In the genomic region with DNA sequence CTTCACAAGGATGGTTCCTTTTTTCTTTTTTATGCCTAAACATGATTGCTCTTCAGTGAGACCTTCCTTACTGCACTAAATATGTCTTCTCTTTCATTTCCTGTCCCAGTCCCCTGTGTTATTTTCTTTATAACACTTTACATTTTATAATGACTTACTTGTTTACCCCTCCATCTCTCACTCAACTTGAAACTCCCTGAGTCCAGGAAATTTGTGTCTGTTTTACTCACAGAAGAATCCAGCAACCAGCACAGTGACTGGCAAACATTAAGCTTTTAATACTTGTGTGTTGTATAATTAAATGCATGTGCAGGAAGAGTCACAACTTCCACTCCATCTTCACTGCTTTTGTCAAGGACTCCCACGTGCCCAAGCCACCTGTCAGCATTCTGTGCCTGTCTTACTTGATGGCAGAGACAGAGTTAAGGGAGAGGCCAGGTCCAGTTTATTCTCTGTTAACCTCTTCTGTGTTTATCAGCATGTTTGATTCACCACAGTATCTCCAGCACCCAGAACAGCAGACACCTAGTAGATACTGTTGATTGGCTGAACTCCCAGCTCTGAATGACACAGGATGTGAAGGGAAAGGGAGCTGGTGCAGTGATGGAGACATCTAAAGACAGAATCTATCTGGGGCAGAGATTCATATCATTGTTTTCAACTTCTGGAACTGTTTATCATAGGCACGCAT, we compare ENCODE assay signal across 26 cellular contexts. TPM values are rescaled to one million over a fixed set of nuclear protein-coding genes. Genes with fewer than 3 reads are reported as not detected.
A peak's percentile ranks its signal among the peaks of the same experiment; 100 is the strongest.
DNase-seq lines count a peak whose midpoint lies in the region; ATAC-seq, FAIRE-seq and TF ChIP-seq lines count a peak whose summit lies in the region.
"Had no signal": no experiment of that assay in that cellular context is flagged by ENCODE, and none has a peak within 500 bp of the region (broad histone marks: within the 10 kb centered on the region; RNA-seq: fewer than 3 reads in every experiment).

No MANE protein-coding gene starts in this region.

- no peaks in the 10 kb centered on the region for H3K27me3 ChIP-seq in CD4-positive, alpha-beta memory T cell (ENCODE audit: insufficient read depth, low read length)
- H3K27me3 ChIP-seq in pancreas (no peaks in the 10 kb centered on the region), PC-3 (ENCODE audit: low read length) (no peaks in the 10 kb centered on the region)
- H3K27me3 ChIP-seq: SJCRH30 had no signal

- H3K4me3 ChIP-seq in CD4-positive, alpha-beta memory T cell (ENCODE audit: low read length in 2 of 2): no peak overlapping the region
- H3K4me3 ChIP-seq in pancreas: no peak overlapping the region
- H3K4me3 ChIP-seq in PC-3 (ENCODE audit: low read length): no peak overlapping the region
- H3K4me3 ChIP-seq: SJCRH30, thoracic aorta had no signal

- no TSS peak for BruUV-seq in PC-3 (replicated peaks; lab: Mats Ljungman, UMichigan)

- H3K9ac ChIP-seq in PC-3 (ENCODE audit: low read length): no peak overlapping the region
- H3K9ac ChIP-seq: KMS-11 had no signal

- POLR2A ChIA-PET in activated CD8-positive, alpha-beta T cell treated with anti-CD3 and anti-CD28 coated beads, Interleukin-2, amount 10 ng/mL, durations not matched to agents 7 days and 5 days (lab: Charles Lee): interaction anchor here (0.6 to 0.8 kb wide), 2 partner anchors 13 to 50 kb away, joined by 3 read pairs; no protein-coding TSS in a partner anchor
- POLR2A ChIA-PET in activated CD8-positive, alpha-beta T cell treated with anti-CD3 and anti-CD28 coated beads for 36 hours (lab: Charles Lee): no interaction called here
- POLR2A ChIA-PET in CD4-positive, alpha-beta memory T cell (lab: Charles Lee; ENCODE audit: partially characterized antibody): interaction anchor here (0.6 to 8.2 kb wide), 5 partner anchors 12 to 574 kb away, joined by 3 to 57 read pairs (median 4); a partner anchor contains a TSS
- POLR2A ChIA-PET in PC-3 (lab: Charles Lee; ENCODE audit: unreplicated experiment): interaction anchor here (0.6 kb wide), 1 partner anchor 371 kb away, joined by 5 read pairs; no protein-coding TSS in a partner anchor

- no peak overlapping the region for H3K4me3 Mint-ChIP-seq in activated CD8-positive, alpha-beta T cell treated with anti-CD3 and anti-CD28 coated beads, Interleukin-2, amount 10 ng/mL, durations not matched to agents 7 days and 5 days
- no peak overlapping the region for H3K4me3 Mint-ChIP-seq in activated CD8-positive, alpha-beta T cell treated with anti-CD3 and anti-CD28 coated beads for 36 hours
- H3K4me3 Mint-ChIP-seq in CD4-positive, alpha-beta memory T cell: peak overlapping the region in 1 of 8 donors; percentile 8
- no peak overlapping the region for H3K4me3 Mint-ChIP-seq in activated T-helper 1 cell treated with anti-CD3 and anti-CD28 coated beads, Interleukin-12 subunit alpha, Interleukin-12 subunit beta, Interleukin-2, Interleukin-4 antibody, amounts not matched to agents 30 ng/mL and 10 ng/mL and 1 ng/mL, durations not matched to agents 14 hours and 24 hours and 36 hours
- H3K4me3 Mint-ChIP-seq in mesothelial cell of epicardium: no peak overlapping the region
- H3K4me3 Mint-ChIP-seq: nephron; stimulated activated naive CD8-positive, alpha-beta T cell treated with anti-CD3 and anti-CD28 coated beads, Interleukin-15, Interleukin-2, amounts not matched to agents 100 ng/mL and 50 ng/mL, for 24 hours had no signal

- CTCF ChIA-PET in activated CD8-positive, alpha-beta T cell treated with anti-CD3 and anti-CD28 coated beads, Interleukin-2, amount 10 ng/mL, durations not matched to agents 7 days and 5 days (lab: Charles Lee): interaction anchor here (0.7 to 10.7 kb wide), 7 partner anchors 11 to 625 kb away, joined by 3 to 103 read pairs (median 5); no protein-coding TSS in a partner anchor
- CTCF ChIA-PET in activated CD8-positive, alpha-beta T cell treated with anti-CD3 and anti-CD28 coated beads for 36 hours (lab: Charles Lee): interaction anchor here (1.0 to 9.3 kb wide), 4 partner anchors 12 to 361 kb away, joined by 3 to 99 read pairs (median 27); no protein-coding TSS in a partner anchor
- CTCF ChIA-PET in CD4-positive, alpha-beta memory T cell (lab: Charles Lee; ENCODE audit: partially characterized antibody): interaction anchor here (0.7 to 12.6 kb wide), 11 partner anchors 9 to 625 kb away, joined by 3 to 172 read pairs (median 15); no protein-coding TSS in a partner anchor
- CTCF ChIA-PET in PC-3 (lab: Charles Lee): interaction anchor here (1.1 kb wide), 1 partner anchor 62 kb away, joined by 3 read pairs; no protein-coding TSS in a partner anchor

- TF ChIP-seq CTCF in activated CD8-positive, alpha-beta T cell treated with anti-CD3 and anti-CD28 coated beads for 36 hours (IDR thresholded peaks at IDR 0.05): no peak
- TF ChIP-seq CTCF in pancreas (IDR thresholded peaks at IDR 0.05) (no peak), mesothelial cell of epicardium (IDR thresholded peaks at IDR 0.05; ENCODE audit: unreplicated experiment) (no peak), PC-3 (conservative IDR thresholded peaks at IDR 0.05; ENCODE audit: low read depth, low read length) (no peak)

- no peaks in the 10 kb centered on the region for H3K36me3 ChIP-seq in CD4-positive, alpha-beta memory T cell (ENCODE audit: insufficient read depth, low read length)
- H3K36me3 ChIP-seq in pancreas (no peaks in the 10 kb centered on the region), PC-3 (ENCODE audit: low read depth, low read length) (no peaks in the 10 kb centered on the region)
- H3K36me3 ChIP-seq: SJCRH30, thoracic aorta had no signal

- WGBS in pancreas, 2 donors: 58 to 61% methylated on average over 2 of the region's 2 CpGs

- H3K27me3 Mint-ChIP-seq in activated CD8-positive, alpha-beta T cell treated with anti-CD3 and anti-CD28 coated beads, Interleukin-2, amount 10 ng/mL, durations not matched to agents 7 days and 5 days (ENCODE audit: low read depth): peaks cover 18% of the 10 kb centered on the region
- H3K27me3 Mint-ChIP-seq in activated CD8-positive, alpha-beta T cell treated with anti-CD3 and anti-CD28 coated beads for 36 hours: peaks cover 6% of the 10 kb centered on the region
- H3K27me3 Mint-ChIP-seq in CD4-positive, alpha-beta memory T cell: peaks cover 0 to 1% of the 10 kb centered on the region in 2 donors
- peaks cover 11% of the 10 kb centered on the region for H3K27me3 Mint-ChIP-seq in activated T-helper 1 cell treated with anti-CD3 and anti-CD28 coated beads, Interleukin-12 subunit alpha, Interleukin-12 subunit beta, Interleukin-2, Interleukin-4 antibody, amounts not matched to agents 30 ng/mL and 10 ng/mL and 1 ng/mL, durations not matched to agents 14 hours and 24 hours and 36 hours (ENCODE audit: insufficient read depth)
- peaks cover 5% of the 10 kb centered on the region for H3K27me3 Mint-ChIP-seq in mesothelial cell of epicardium (ENCODE audit: low read depth)

- H3K4me1 ChIP-seq in CD4-positive, alpha-beta memory T cell (ENCODE audit: insufficient read depth, low read length): no peaks in the 10 kb centered on the region
- H3K4me1 ChIP-seq in pancreas: no peaks in the 10 kb centered on the region
- H3K4me1 ChIP-seq in PC-3 (ENCODE audit: insufficient read depth, low read length): peaks cover 19% of the 10 kb centered on the region
- H3K4me1 ChIP-seq: SJCRH30 had no signal

- no peaks in the 10 kb centered on the region for H3K9me2 ChIP-seq in PC-3 (replicated peaks; ENCODE audit: low read length)

- no peak overlapping the region for H3K27ac ChIP-seq in CD4-positive, alpha-beta memory T cell (ENCODE audit: low read depth, low read length)
- no peak overlapping the region for H3K27ac ChIP-seq in pancreas
- no peak overlapping the region for H3K27ac ChIP-seq in PC-3 (ENCODE audit: low read length)
- H3K27ac ChIP-seq: epithelial cell of prostate, KMS-11, SJCRH30, thoracic aorta had no signal

- H4K20me1 ChIP-seq in PC-3 (ENCODE audit: low read length): no peaks in the 10 kb centered on the region

- H2AFZ ChIP-seq in PC-3 (ENCODE audit: low read length): no peak overlapping the region

- no peak for FAIRE-seq in pancreas (lab: Jason Lieb, UNC)
- FAIRE-seq: bronchial epithelial cell, colon, HTR-8/SVneo, keratinocyte, urothelium cell line had no signal

- no peaks in the 10 kb centered on the region for H3K79me2 ChIP-seq in PC-3 (ENCODE audit: low read length)

- H3F3A ChIP-seq in PC-3 (ENCODE audit: low read length, unreplicated experiment): no peaks in the 10 kb centered on the region

- H3K27ac Mint-ChIP-seq in activated CD8-positive, alpha-beta T cell treated with anti-CD3 and anti-CD28 coated beads, Interleukin-2, amount 10 ng/mL, durations not matched to agents 7 days and 5 days: no peak overlapping the region
- H3K27ac Mint-ChIP-seq in activated CD8-positive, alpha-beta T cell treated with anti-CD3 and anti-CD28 coated beads for 36 hours: no peak overlapping the region
- H3K27ac Mint-ChIP-seq in CD4-positive, alpha-beta memory T cell: peak overlapping the region in 3 of 7 donors; percentile 3 to 71 (median 14)
- H3K27ac Mint-ChIP-seq in activated T-helper 1 cell treated with anti-CD3 and anti-CD28 coated beads, Interleukin-12 subunit alpha, Interleukin-12 subunit beta, Interleukin-2, Interleukin-4 antibody, amounts not matched to agents 30 ng/mL and 10 ng/mL and 1 ng/mL, durations not matched to agents 14 hours and 24 hours and 36 hours: peak overlapping the region; percentile 41
- no peak overlapping the region for H3K27ac Mint-ChIP-seq in mesothelial cell of epicardium
- H3K27ac Mint-ChIP-seq: nephron; stimulated activated naive CD8-positive, alpha-beta T cell treated with anti-CD3 and anti-CD28 coated beads, Interleukin-15, Interleukin-2, amounts not matched to agents 100 ng/mL and 50 ng/mL, for 24 hours had no signal

- peak; percentile 49 for ATAC-seq in activated CD8-positive, alpha-beta T cell treated with anti-CD3 and anti-CD28 coated beads, Interleukin-2, amount 10 ng/mL, durations not matched to agents 7 days and 5 days
- ATAC-seq in activated CD8-positive, alpha-beta T cell treated with anti-CD3 and anti-CD28 coated beads for 36 hours: no peak
- ATAC-seq in pancreas (no peak), PC-3 (no peak)

- H3K9me3 Mint-ChIP-seq in activated CD8-positive, alpha-beta T cell treated with anti-CD3 and anti-CD28 coated beads, Interleukin-2, amount 10 ng/mL, durations not matched to agents 7 days and 5 days (ENCODE audit: insufficient read depth): no peaks in the 10 kb centered on the region
- H3K9me3 Mint-ChIP-seq in activated CD8-positive, alpha-beta T cell treated with anti-CD3 and anti-CD28 coated beads for 36 hours: no peaks in the 10 kb centered on the region
- no peaks in the 10 kb centered on the region for H3K9me3 Mint-ChIP-seq in CD4-positive, alpha-beta memory T cell
- no peaks in the 10 kb centered on the region for H3K9me3 Mint-ChIP-seq in activated T-helper 1 cell treated with anti-CD3 and anti-CD28 coated beads, Interleukin-12 subunit alpha, Interleukin-12 subunit beta, Interleukin-2, Interleukin-4 antibody, amounts not matched to agents 30 ng/mL and 10 ng/mL and 1 ng/mL, durations not matched to agents 14 hours and 24 hours and 36 hours
- H3K9me3 Mint-ChIP-seq in mesothelial cell of epicardium: no peaks in the 10 kb centered on the region
- H3K9me3 Mint-ChIP-seq: nephron; stimulated activated naive CD8-positive, alpha-beta T cell treated with anti-CD3 and anti-CD28 coated beads, Interleukin-15, Interleukin-2, amounts not matched to agents 100 ng/mL and 50 ng/mL, for 24 hours had no signal

- no peaks in the 10 kb centered on the region for H3K9me3 ChIP-seq in CD4-positive, alpha-beta memory T cell (ENCODE audit: control insufficient read depth in 1 of 2, low read length in 2 of 2)
- H3K9me3 ChIP-seq in pancreas (no peaks in the 10 kb centered on the region), PC-3 (ENCODE audit: low read length) (no peaks in the 10 kb centered on the region)
- H3K9me3 ChIP-seq: SJCRH30, thoracic aorta had no signal

- H3K4me1 Mint-ChIP-seq in activated CD8-positive, alpha-beta T cell treated with anti-CD3 and anti-CD28 coated beads, Interleukin-2, amount 10 ng/mL, durations not matched to agents 7 days and 5 days (ENCODE audit: low read depth): peaks cover 8% of the 10 kb centered on the region
- H3K4me1 Mint-ChIP-seq in activated CD8-positive, alpha-beta T cell treated with anti-CD3 and anti-CD28 coated beads for 36 hours (ENCODE audit: low read depth): peaks cover 1% of the 10 kb centered on the region
- peaks cover 0 to 17% (median 8%) of the 10 kb centered on the region in 4 donors for H3K4me1 Mint-ChIP-seq in CD4-positive, alpha-beta memory T cell
- H3K4me1 Mint-ChIP-seq in activated T-helper 1 cell treated with anti-CD3 and anti-CD28 coated beads, Interleukin-12 subunit alpha, Interleukin-12 subunit beta, Interleukin-2, Interleukin-4 antibody, amounts not matched to agents 30 ng/mL and 10 ng/mL and 1 ng/mL, durations not matched to agents 14 hours and 24 hours and 36 hours (ENCODE audit: low read depth): peaks cover 14% of the 10 kb centered on the region
- peaks cover 11% of the 10 kb centered on the region for H3K4me1 Mint-ChIP-seq in mesothelial cell of epicardium
- H3K4me1 Mint-ChIP-seq: nephron had no signal

- H3K4me2 ChIP-seq in PC-3 (ENCODE audit: low read length): no peak overlapping the region
- H3K4me2 ChIP-seq: KMS-11 had no signal

- no peak for DNase-seq in activated CD8-positive, alpha-beta T cell treated with anti-CD3 and anti-CD28 coated beads, Interleukin-2, amount 10 ng/mL, durations not matched to agents 7 days and 5 days
- no peak for DNase-seq in activated CD8-positive, alpha-beta T cell treated with anti-CD3 and anti-CD28 coated beads for 36 hours
- peak in 3 of 5 donors; percentile 1 to 39 (median 10) for DNase-seq in CD4-positive, alpha-beta memory T cell
- DNase-seq in NCI-H524 (lab: John Stamatoyannopoulos, UW) (peak; percentile 54 to 79), pancreas (no peak), mesothelial cell of epicardium (ENCODE audit: low spot score in 2 of 2, unreplicated experiment in 2 of 2) (no peak), PC-3 (no peak)
- DNase-seq in activated T-helper 1 cell treated with anti-CD3 and anti-CD28 coated beads, Interleukin-12 subunit alpha, Interleukin-12 subunit beta, Interleukin-2, Interleukin-4 antibody, amounts not matched to agents 30 ng/mL and 10 ng/mL and 1 ng/mL, durations not matched to agents 14 hours and 24 hours and 36 hours (ENCODE audit: low spot score): no peak
- DNase-seq: activated CD4-positive, alpha-beta T cell treated with anti-CD3 and anti-CD28 coated beads for 1 hour; activated CD8-positive, alpha-beta memory T cell treated with anti-CD3 and anti-CD28 coated beads, Interleukin-2, amount 50 U/mL, for 4 hours; activated effector memory CD4-positive, alpha-beta T cell treated with Interleukin-2 at 50 U/mL for 16 hours; C1 segment of cervical spinal cord; effector CD8-positive, alpha-beta T cell; NCI-H1417 treated with DMSO at 0.1 percent for 48 hours; NCI-H2081; SJCRH30 had no signal

- no peaks in the 10 kb centered on the region for H3K36me3 Mint-ChIP-seq in activated CD8-positive, alpha-beta T cell treated with anti-CD3 and anti-CD28 coated beads, Interleukin-2, amount 10 ng/mL, durations not matched to agents 7 days and 5 days (ENCODE audit: low read depth)
- no peaks in the 10 kb centered on the region for H3K36me3 Mint-ChIP-seq in activated CD8-positive, alpha-beta T cell treated with anti-CD3 and anti-CD28 coated beads for 36 hours (ENCODE audit: low read depth)
- no peaks in the 10 kb centered on the region for H3K36me3 Mint-ChIP-seq in CD4-positive, alpha-beta memory T cell
- no peaks in the 10 kb centered on the region for H3K36me3 Mint-ChIP-seq in activated T-helper 1 cell treated with anti-CD3 and anti-CD28 coated beads, Interleukin-12 subunit alpha, Interleukin-12 subunit beta, Interleukin-2, Interleukin-4 antibody, amounts not matched to agents 30 ng/mL and 10 ng/mL and 1 ng/mL, durations not matched to agents 14 hours and 24 hours and 36 hours (ENCODE audit: low read depth)
- H3K36me3 Mint-ChIP-seq in mesothelial cell of epicardium: no peaks in the 10 kb centered on the region

- intact Hi-C loops in activated CD8-positive, alpha-beta T cell treated with anti-CD3 and anti-CD28 coated beads for 36 hours (cut with micrococcal nuclease): no loop called here
- intact Hi-C loops in CD4-positive, alpha-beta memory T cell (cut with micrococcal nuclease): no loop called here
- intact Hi-C loops in activated T-helper 1 cell treated with anti-CD3 and anti-CD28 coated beads, Interleukin-12 subunit alpha, Interleukin-12 subunit beta, Interleukin-2, Interleukin-4 antibody, amounts not matched to agents 30 ng/mL and 10 ng/mL and 1 ng/mL, durations not matched to agents 14 hours and 24 hours and 36 hours (cut with micrococcal nuclease): loop anchor here (1.0 kb wide), 1 partner anchor 12 kb away; no protein-coding TSS in a partner anchor
- intact Hi-C loops in pancreas (cut with DNase I): no loop called here
- intact Hi-C loops in PC-3 (cut with micrococcal nuclease): no loop called here

RNA-seq across cellular contexts. Expression of a gene that starts 42.8 kb away (rescaled TPM):
- total RNA-seq in activated CD8-positive, alpha-beta T cell treated with anti-CD3 and anti-CD28 coated beads, Interleukin-2, amount 10 ng/mL, durations not matched to agents 7 days and 5 days: 100 to 1,000 TPM; 133 to 147 TPM
- total RNA-seq in activated CD8-positive, alpha-beta T cell treated with anti-CD3 and anti-CD28 coated beads for 36 hours: 100 to 1,000 TPM; 175 TPM
- total RNA-seq in CD4-positive, alpha-beta memory T cell: 100 to 1,000 TPM; 132 to 138 TPM
- 100 to 1,000 TPM; 136 to 158 TPM for polyA plus RNA-seq in CD4-positive, alpha-beta memory T cell
- 149 and 162 TPM in 2 replicates for total RNA-seq in activated T-helper 1 cell treated with anti-CD3 and anti-CD28 coated beads, Interleukin-12 subunit alpha, Interleukin-12 subunit beta, Interleukin-2, Interleukin-4 antibody, amounts not matched to agents 30 ng/mL and 10 ng/mL and 1 ng/mL, durations not matched to agents 14 hours and 24 hours and 36 hours
- total RNA-seq in pancreas (100 to 1,000 TPM; 144 to 251 (median 193) TPM), mesothelial cell of epicardium (120 to 127 TPM (median 127 TPM) in 3 replicates), PC-3 (2014; rRNA removed) (171 and 178 TPM in 2 replicates)
- 10 to 100 TPM; 91.5 to 96.9 TPM for polyA plus RNA-seq in pancreas

Comparison
In these comparisons a context has a peak if more than half of its experiments do, and no peak if none do; other contexts are left out.
1. DNase-seq: peak in CD4-positive, alpha-beta memory T cell (3 of 5) and NCI-H524 (2 of 2); none in activated CD8-positive, alpha-beta T cell treated with anti-CD3 and anti-CD28 coated beads, Interleukin-2, amount 10 ng/mL, durations not matched to agents 7 days and 5 days (single experiment), activated CD8-positive, alpha-beta T cell treated with anti-CD3 and anti-CD28 coated beads for 36 hours (single experiment), activated T-helper 1 cell treated with anti-CD3 and anti-CD28 coated beads, Interleukin-12 subunit alpha, Interleukin-12 subunit beta, Interleukin-2, Interleukin-4 antibody, amounts not matched to agents 30 ng/mL and 10 ng/mL and 1 ng/mL, durations not matched to agents 14 hours and 24 hours and 36 hours (single experiment), pancreas (0 of 6), mesothelial cell of epicardium (0 of 2) and PC-3 (single experiment).